Comparison of ENCODE assay signal across 1 cellular context in the genomic region with DNA sequence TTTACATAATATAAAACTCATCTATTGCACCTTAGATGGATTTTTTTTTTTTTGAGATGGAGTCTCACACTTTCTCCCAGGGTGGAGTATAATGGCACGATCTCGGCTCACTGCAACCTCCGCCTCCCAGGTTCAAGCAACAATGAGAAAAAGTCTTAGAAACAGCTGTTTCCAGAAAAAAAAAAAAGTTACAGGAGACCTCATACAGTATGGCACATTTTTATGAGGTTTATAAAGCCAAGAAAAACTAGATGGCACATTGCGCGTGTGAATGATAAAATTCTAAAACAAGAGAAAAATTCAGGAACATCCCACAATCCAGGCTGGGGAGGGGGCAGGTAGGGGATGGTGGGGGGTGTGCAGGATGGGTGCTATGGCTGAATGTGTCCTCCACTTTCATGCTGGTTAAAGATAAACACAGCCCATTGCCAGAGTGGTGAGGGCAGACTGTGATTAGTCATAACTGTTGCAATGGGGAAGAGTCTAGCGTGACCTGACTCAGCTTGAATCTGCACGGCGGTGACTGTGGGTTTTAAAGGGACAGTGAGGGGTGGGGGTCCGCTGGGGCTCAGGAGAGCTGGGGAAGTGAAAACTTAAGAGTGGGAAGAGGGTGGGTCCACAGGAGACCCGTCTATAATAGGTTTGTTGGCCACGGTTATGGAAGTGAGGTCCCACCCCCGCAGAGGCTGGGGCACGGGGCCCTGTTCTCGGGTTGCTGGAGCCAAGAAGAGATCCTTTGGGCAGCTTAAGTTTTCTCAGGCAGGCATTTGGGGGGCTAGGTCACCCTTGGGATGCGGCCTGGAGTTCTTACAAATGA.
TF ChIP-seq lines count a peak whose summit lies in the region.

No MANE protein-coding gene starts in this region.

TF ChIP-seq in A549, 52 proteins besides CTCF, POLR2A, EP300 and RAD21 (continued from another document):
- TF ChIP-seq, protein P1, sequence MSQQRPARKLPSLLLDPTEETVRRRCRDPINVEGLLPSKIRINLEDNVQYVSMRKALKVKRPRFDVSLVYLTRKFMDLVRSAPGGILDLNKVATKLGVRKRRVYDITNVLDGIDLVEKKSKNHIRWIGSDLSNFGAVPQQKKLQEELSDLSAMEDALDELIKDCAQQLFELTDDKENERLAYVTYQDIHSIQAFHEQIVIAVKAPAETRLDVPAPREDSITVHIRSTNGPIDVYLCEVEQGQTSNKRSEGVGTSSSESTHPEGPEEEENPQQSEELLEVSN (IDR thresholded peaks at IDR 0.05; ENCODE audit: borderline replicate concordance, low read depth), result no peak
- TF ChIP-seq, protein P2, sequence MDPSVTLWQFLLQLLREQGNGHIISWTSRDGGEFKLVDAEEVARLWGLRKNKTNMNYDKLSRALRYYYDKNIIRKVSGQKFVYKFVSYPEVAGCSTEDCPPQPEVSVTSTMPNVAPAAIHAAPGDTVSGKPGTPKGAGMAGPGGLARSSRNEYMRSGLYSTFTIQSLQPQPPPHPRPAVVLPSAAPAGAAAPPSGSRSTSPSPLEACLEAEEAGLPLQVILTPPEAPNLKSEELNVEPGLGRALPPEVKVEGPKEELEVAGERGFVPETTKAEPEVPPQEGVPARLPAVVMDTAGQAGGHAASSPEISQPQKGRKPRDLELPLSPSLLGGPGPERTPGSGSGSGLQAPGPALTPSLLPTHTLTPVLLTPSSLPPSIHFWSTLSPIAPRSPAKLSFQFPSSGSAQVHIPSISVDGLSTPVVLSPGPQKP (IDR thresholded peaks at IDR 0.05; ENCODE audit: low read depth, low read length), result no peak
- TF ChIP-seq NFE2L2 (conservative IDR thresholded peaks at IDR 0.05; ENCODE audit: low read length) (peak; percentile 79), SMC3 (IDR thresholded peaks at IDR 0.05) (peak; percentile 22; the same call in 1 of the 3 replicates), MAFK (IDR thresholded peaks at IDR 0.05; ENCODE audit: partially characterized antibody) (peak; percentile 96), CBX8 (IDR thresholded peaks at IDR 0.05) (no peak), ESRRA (IDR thresholded peaks at IDR 0.05; ENCODE audit: borderline replicate concordance, low read length) (no peak), MYC (IDR thresholded peaks at IDR 0.05; ENCODE audit: borderline replicate concordance, low read length) (no peak), JUN (IDR thresholded peaks at IDR 0.05) (peak; percentile 87 to 88), RFX5 (IDR thresholded peaks at IDR 0.05) (no peak), CBX2 (IDR thresholded peaks at IDR 0.05; ENCODE audit: borderline replicate concordance, low read depth) (no peak), EHMT2 (IDR thresholded peaks at IDR 0.05; ENCODE audit: low read depth) (no peak), BHLHE40 (IDR thresholded peaks at IDR 0.05; ENCODE audit: low read depth, low read length) (no peak), NR3C1 (IDR thresholded peaks at IDR 0.05) (no peak), JUNB (IDR thresholded peaks at IDR 0.05) (peak; percentile 70), FOSB (CRISPR knock-in tag; IDR thresholded peaks at IDR 0.05) (no peak), GATA3 (IDR thresholded peaks at IDR 0.05; ENCODE audit: borderline replicate concordance) (peak; percentile 62; the same call in 1 of the 2 replicates), PHF8 (IDR thresholded peaks at IDR 0.05; ENCODE audit: borderline replicate concordance, low read depth) (no peak), POLR2AphosphoS2 (conservative IDR thresholded peaks at IDR 0.05; ENCODE audit: low read length) (no peak), EHF (CRISPR knock-in tag; IDR thresholded peaks at IDR 0.05) (0 out of 2 replicates have a peak, but pooled peaks have one; percentile 41), HOXA7 (CRISPR knock-in tag; IDR thresholded peaks at IDR 0.05) (no peak), CHD4 (IDR thresholded peaks at IDR 0.05; ENCODE audit: borderline replicate concordance) (no peak)
- TF ChIP-seq, protein P3, sequence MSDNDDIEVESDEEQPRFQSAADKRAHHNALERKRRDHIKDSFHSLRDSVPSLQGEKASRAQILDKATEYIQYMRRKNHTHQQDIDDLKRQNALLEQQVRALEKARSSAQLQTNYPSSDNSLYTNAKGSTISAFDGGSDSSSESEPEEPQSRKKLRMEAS (IDR thresholded peaks at IDR 0.05), result peak; percentile 85
- TF ChIP-seq, protein P4, sequence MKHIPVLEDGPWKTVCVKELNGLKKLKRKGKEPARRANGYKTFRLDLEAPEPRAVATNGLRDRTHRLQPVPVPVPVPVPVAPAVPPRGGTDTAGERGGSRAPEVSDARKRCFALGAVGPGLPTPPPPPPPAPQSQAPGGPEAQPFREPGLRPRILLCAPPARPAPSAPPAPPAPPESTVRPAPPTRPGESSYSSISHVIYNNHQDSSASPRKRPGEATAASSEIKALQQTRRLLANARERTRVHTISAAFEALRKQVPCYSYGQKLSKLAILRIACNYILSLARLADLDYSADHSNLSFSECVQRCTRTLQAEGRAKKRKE (CRISPR knock-in tag; IDR thresholded peaks at IDR 0.05; ENCODE audit: low read depth), result 0 out of 2 replicates have a peak, but pooled peaks have one; percentile 68
- TF ChIP-seq, protein P5, sequence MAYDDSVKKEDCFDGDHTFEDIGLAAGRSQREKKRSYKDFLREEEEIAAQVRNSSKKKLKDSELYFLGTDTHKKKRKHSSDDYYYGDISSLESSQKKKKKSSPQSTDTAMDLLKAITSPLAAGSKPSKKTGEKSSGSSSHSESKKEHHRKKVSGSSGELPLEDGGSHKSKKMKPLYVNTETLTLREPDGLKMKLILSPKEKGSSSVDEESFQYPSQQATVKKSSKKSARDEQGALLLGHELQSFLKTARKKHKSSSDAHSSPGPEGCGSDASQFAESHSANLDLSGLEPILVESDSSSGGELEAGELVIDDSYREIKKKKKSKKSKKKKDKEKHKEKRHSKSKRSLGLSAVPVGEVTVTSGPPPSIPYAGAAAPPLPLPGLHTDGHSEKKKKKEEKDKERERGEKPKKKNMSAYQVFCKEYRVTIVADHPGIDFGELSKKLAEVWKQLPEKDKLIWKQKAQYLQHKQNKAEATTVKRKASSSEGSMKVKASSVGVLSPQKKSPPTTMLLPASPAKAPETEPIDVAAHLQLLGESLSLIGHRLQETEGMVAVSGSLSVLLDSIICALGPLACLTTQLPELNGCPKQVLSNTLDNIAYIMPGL (CRISPR knock-in tag; IDR thresholded peaks at IDR 0.05; ENCODE audit: borderline replicate concordance), result no peak
- TF ChIP-seq, protein P6, sequence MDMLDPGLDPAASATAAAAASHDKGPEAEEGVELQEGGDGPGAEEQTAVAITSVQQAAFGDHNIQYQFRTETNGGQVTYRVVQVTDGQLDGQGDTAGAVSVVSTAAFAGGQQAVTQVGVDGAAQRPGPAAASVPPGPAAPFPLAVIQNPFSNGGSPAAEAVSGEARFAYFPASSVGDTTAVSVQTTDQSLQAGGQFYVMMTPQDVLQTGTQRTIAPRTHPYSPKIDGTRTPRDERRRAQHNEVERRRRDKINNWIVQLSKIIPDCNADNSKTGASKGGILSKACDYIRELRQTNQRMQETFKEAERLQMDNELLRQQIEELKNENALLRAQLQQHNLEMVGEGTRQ (IDR thresholded peaks at IDR 0.05), result no peak
